6 cellular contexts compared by ENCODE assay signal in genomic region chr14:20882787-20883186, GRCh38. TPM values are rescaled to one million over a fixed set of nuclear protein-coding genes. Genes with fewer than 3 reads are reported as not detected.
"Had no signal": no experiment of that assay in that cellular context is flagged by ENCODE, and none has a peak within 500 bp of the region (broad histone marks: within the 10 kb centered on the region; RNA-seq: fewer than 3 reads in every experiment).

No MANE protein-coding gene starts in this region.

RNA-seq across cellular contexts. Expression of gene RNASE3, which starts 8.4 kb away (rescaled TPM):
- total RNA-seq: M059J, PC-3, Peyer's patch, Right ventricle myocardium superior, SJSA1 had no signal
- polyA plus RNA-seq: SK-N-SH had no signal
